ENCODE assay signal across 2 cellular contexts in genomic region chr5:135629164-135629563, GRCh38.
TF ChIP-seq lines count a peak whose summit lies in the region.

No MANE protein-coding gene starts in this region.

TF ChIP-seq in GM23338, 12 proteins besides CTCF, POLR2A, EP300 and RAD21 (continued from another document):
- TF ChIP-seq ETS1 (IDR thresholded peaks at IDR 0.05): no peak
- no peak for TF ChIP-seq STAT1 (IDR thresholded peaks at IDR 0.05; ENCODE audit: unreplicated experiment)
- TF ChIP-seq ZNF331 (CRISPR knock-in tag; IDR thresholded peaks at IDR 0.05; ENCODE audit: low read depth): no peak
- TF ChIP-seq JUNB (IDR thresholded peaks at IDR 0.05; ENCODE audit: unreplicated experiment): no peak
- TF ChIP-seq POLR2AphosphoS5 (IDR thresholded peaks at IDR 0.05; ENCODE audit: low read depth): no peak
- TF ChIP-seq ZNF462 (CRISPR knock-in tag; IDR thresholded peaks at IDR 0.05): no peak
- no peak for TF ChIP-seq NANOG (IDR thresholded peaks at IDR 0.05; ENCODE audit: borderline replicate concordance)
- no peak for TF ChIP-seq EZH2phosphoT487 (IDR thresholded peaks at IDR 0.05; ENCODE audit: unreplicated experiment)
- no peak for TF ChIP-seq CREB1 (CRISPR knock-in tag; IDR thresholded peaks at IDR 0.05; ENCODE audit: low read depth)
- no peak for TF ChIP-seq EZH2 (IDR thresholded peaks at IDR 0.05; ENCODE audit: low read depth, unreplicated experiment)
- no peak for TF ChIP-seq ZNF114 (CRISPR knock-in tag; IDR thresholded peaks at IDR 0.05)

TF ChIP-seq in WTC11, 78 proteins besides CTCF, POLR2A, EP300 and RAD21 (continued from another document):
- TF ChIP-seq PRDM15 (CRISPR knock-in tag; IDR thresholded peaks at IDR 0.05) (no peak), ZNF423 (CRISPR knock-in tag; IDR thresholded peaks at IDR 0.05) (no peak), TCF7 (CRISPR knock-in tag; IDR thresholded peaks at IDR 0.05; ENCODE audit: low read depth) (no peak), KAT7 (CRISPR knock-in tag; IDR thresholded peaks at IDR 0.05; ENCODE audit: borderline replicate concordance) (no peak), CREM (CRISPR knock-in tag; IDR thresholded peaks at IDR 0.05) (no peak), ZNF532 (CRISPR knock-in tag; IDR thresholded peaks at IDR 0.05; ENCODE audit: borderline replicate concordance) (no peak)
